Comparison of ENCODE assay signal across 21 cellular contexts in genomic region chrX:79170632-79171031, GRCh38. TPM values are rescaled to one million over a fixed set of nuclear protein-coding genes. Genes with fewer than 3 reads are reported as not detected.
DNase-seq lines count a peak whose midpoint lies in the region; ATAC-seq lines count a peak whose summit lies in the region.
"Had no signal": no experiment of that assay in that cellular context is flagged by ENCODE, and none has a peak within 500 bp of the region (broad histone marks: within the 10 kb centered on the region; RNA-seq: fewer than 3 reads in every experiment).

No MANE protein-coding gene starts in this region.

- H3K4me1 Mint-ChIP-seq in activated CD8-positive, alpha-beta memory T cell treated with anti-CD3 and anti-CD28 coated beads, Interleukin-2, amount 10 ng/mL, durations not matched to agents 7 days and 5 days = peaks cover 86% of the 10 kb centered on the region
- H3K4me1 Mint-ChIP-seq in IgD-negative memory B cell = peaks cover 13 to 26% (median 22%) of the 10 kb centered on the region in 3 donors
- peaks cover 73% of the 10 kb centered on the region for H3K4me1 Mint-ChIP-seq in activated naive CD8-positive, alpha-beta T cell treated with anti-CD3 and anti-CD28 coated beads for 36 hours
- peaks cover 21% of the 10 kb centered on the region for H3K4me1 Mint-ChIP-seq in stimulated activated effector memory CD8-positive, alpha-beta T cell treated with anti-CD3 and anti-CD28 coated beads, Interleukin-12 subunit alpha, Interleukin-12 subunit beta, amount 100 ng/mL, for 72 hours

- CTCF ChIA-PET in activated CD8-positive, alpha-beta memory T cell treated with anti-CD3 and anti-CD28 coated beads, Interleukin-2, amount 10 ng/mL, durations not matched to agents 7 days and 5 days (lab: Charles Lee) = interaction anchor here (0.9 to 1.8 kb wide), 4 partner anchors 10 to 86 kb away, joined by 3 to 5 read pairs (median 4); no protein-coding TSS in a partner anchor

- H3K36me3 Mint-ChIP-seq in activated CD8-positive, alpha-beta memory T cell treated with anti-CD3 and anti-CD28 coated beads, Interleukin-2, amount 10 ng/mL, durations not matched to agents 7 days and 5 days = peaks cover 65% of the 10 kb centered on the region
- H3K36me3 Mint-ChIP-seq in IgD-negative memory B cell = peaks cover 10% of the 10 kb centered on the region
- H3K36me3 Mint-ChIP-seq in activated naive CD8-positive, alpha-beta T cell treated with anti-CD3 and anti-CD28 coated beads for 36 hours = peaks cover 59% of the 10 kb centered on the region
- peaks cover 33% of the 10 kb centered on the region for H3K36me3 Mint-ChIP-seq in stimulated activated effector memory CD8-positive, alpha-beta T cell treated with anti-CD3 and anti-CD28 coated beads, Interleukin-12 subunit alpha, Interleukin-12 subunit beta, amount 100 ng/mL, for 72 hours

- H3K4me3 Mint-ChIP-seq in activated CD8-positive, alpha-beta memory T cell treated with anti-CD3 and anti-CD28 coated beads, Interleukin-2, amount 10 ng/mL, durations not matched to agents 7 days and 5 days = no peak overlapping the region
- peak overlapping the region in 2 of 4 donors; percentile 18 to 34 for H3K4me3 Mint-ChIP-seq in IgD-negative memory B cell
- peak overlapping the region; percentile 10 for H3K4me3 Mint-ChIP-seq in activated naive CD8-positive, alpha-beta T cell treated with anti-CD3 and anti-CD28 coated beads for 36 hours
- H3K4me3 Mint-ChIP-seq in stimulated activated effector memory CD8-positive, alpha-beta T cell treated with anti-CD3 and anti-CD28 coated beads, Interleukin-12 subunit alpha, Interleukin-12 subunit beta, amount 100 ng/mL, for 72 hours = peak overlapping the region; percentile 35

- ATAC-seq in activated CD8-positive, alpha-beta memory T cell treated with anti-CD3 and anti-CD28 coated beads, Interleukin-2, amount 10 ng/mL, durations not matched to agents 7 days and 5 days = no peak
- ATAC-seq in stimulated activated effector memory CD8-positive, alpha-beta T cell treated with anti-CD3 and anti-CD28 coated beads, Interleukin-12 subunit alpha, Interleukin-12 subunit beta, amount 100 ng/mL, for 72 hours = no peak
- ATAC-seq: gastroesophageal sphincter, left cardiac atrium had no signal

- H3K27ac Mint-ChIP-seq in activated CD8-positive, alpha-beta memory T cell treated with anti-CD3 and anti-CD28 coated beads, Interleukin-2, amount 10 ng/mL, durations not matched to agents 7 days and 5 days = peak overlapping the region; percentile 73
- H3K27ac Mint-ChIP-seq in IgD-negative memory B cell = peak overlapping the region in 2 of 3 donors; percentile 24 to 30
- peak overlapping the region; percentile 86 for H3K27ac Mint-ChIP-seq in activated naive CD8-positive, alpha-beta T cell treated with anti-CD3 and anti-CD28 coated beads for 36 hours
- H3K27ac Mint-ChIP-seq in stimulated activated effector memory CD8-positive, alpha-beta T cell treated with anti-CD3 and anti-CD28 coated beads, Interleukin-12 subunit alpha, Interleukin-12 subunit beta, amount 100 ng/mL, for 72 hours = peak overlapping the region; percentile 50

- no peaks in the 10 kb centered on the region for H3K9me3 Mint-ChIP-seq in activated CD8-positive, alpha-beta memory T cell treated with anti-CD3 and anti-CD28 coated beads, Interleukin-2, amount 10 ng/mL, durations not matched to agents 7 days and 5 days (ENCODE audit: low read depth)
- no peaks in the 10 kb centered on the region for H3K9me3 Mint-ChIP-seq in IgD-negative memory B cell
- H3K9me3 Mint-ChIP-seq in activated naive CD8-positive, alpha-beta T cell treated with anti-CD3 and anti-CD28 coated beads for 36 hours = peaks cover 3% of the 10 kb centered on the region
- H3K9me3 Mint-ChIP-seq in stimulated activated effector memory CD8-positive, alpha-beta T cell treated with anti-CD3 and anti-CD28 coated beads, Interleukin-12 subunit alpha, Interleukin-12 subunit beta, amount 100 ng/mL, for 72 hours = no peaks in the 10 kb centered on the region

- H3K27me3 Mint-ChIP-seq in activated CD8-positive, alpha-beta memory T cell treated with anti-CD3 and anti-CD28 coated beads, Interleukin-2, amount 10 ng/mL, durations not matched to agents 7 days and 5 days = no peaks in the 10 kb centered on the region
- H3K27me3 Mint-ChIP-seq in IgD-negative memory B cell = no peaks in the 10 kb centered on the region
- H3K27me3 Mint-ChIP-seq in activated naive CD8-positive, alpha-beta T cell treated with anti-CD3 and anti-CD28 coated beads for 36 hours = no peaks in the 10 kb centered on the region

- DNase-seq in activated CD8-positive, alpha-beta memory T cell treated with anti-CD3 and anti-CD28 coated beads, Interleukin-2, amount 10 ng/mL, durations not matched to agents 7 days and 5 days = no peak
- DNase-seq in activated CD8-positive, alpha-beta memory T cell treated with anti-CD3 and anti-CD28 coated beads for 24 hours = no peak
- DNase-seq in activated naive CD8-positive, alpha-beta T cell treated with anti-CD3 and anti-CD28 coated beads for 36 hours = no peak
- no peak for DNase-seq in stimulated activated effector memory CD8-positive, alpha-beta T cell treated with anti-CD3 and anti-CD28 coated beads, Interleukin-12 subunit alpha, Interleukin-12 subunit beta, amount 100 ng/mL, for 72 hours (ENCODE audit: low spot score in 2 of 2)
- DNase-seq in activated effector memory CD4-positive, alpha-beta T cell treated with Interleukin-2 at 50 U/mL for 16 hours = no peak
- DNase-seq in NCI-H2196 treated with DMSO at 0.1 percent for 48 hours (lab: John Stamatoyannopoulos, UW; ENCODE audit: unreplicated experiment) (no peak), DMS153 treated with DMSO at 0.1 percent for 48 hours (lab: John Stamatoyannopoulos, UW; ENCODE audit: unreplicated experiment) (no peak)
- DNase-seq: activated CD4-positive, alpha-beta T cell treated with anti-CD3 and anti-CD28 coated beads for 4 hours; activated T-cell treated with anti-CD3 and anti-CD28 coated beads, Interleukin-2, amount 50 U/mL, for 48 hours; anterior cingulate cortex; central memory CD4-positive, alpha-beta T cell; DND-41; left cardiac atrium; NCI-H1436 treated with DMSO at 0.1 percent for 48 hours; NCI-H2171; stimulated activated CD4-positive, alpha-beta T cell treated with anti-CD3 and anti-CD28 coated beads, Interleukin-4, amount 100 ng/mL, for 24 hours; T-helper 9 cell had no signal

RNA-seq across cellular contexts. Expression of gene GPR174, which starts 26.1 kb away (rescaled TPM):
- total RNA-seq in activated CD8-positive, alpha-beta memory T cell treated with anti-CD3 and anti-CD28 coated beads, Interleukin-2, amount 10 ng/mL, durations not matched to agents 7 days and 5 days = 10 to 100 TPM; 48.0 to 76.9 TPM
- polyA plus RNA-seq in IgD-negative memory B cell = 2.9 TPM
- total RNA-seq in activated naive CD8-positive, alpha-beta T cell treated with anti-CD3 and anti-CD28 coated beads for 36 hours = 10 to 100 TPM; 22.6 to 25.1 TPM
- total RNA-seq: smooth muscle cell had no signal
- polyA plus RNA-seq: AG04450, smooth muscle cell had no signal

Comparison
In these comparisons a context has a peak if more than half of its experiments do, and no peak if none do; other contexts are left out.
1. H3K27ac Mint-ChIP-seq: peak in every context shown above with its lines; median percentile 86 in activated naive CD8-positive, alpha-beta T cell treated with anti-CD3 and anti-CD28 coated beads for 36 hours; 73 in activated CD8-positive, alpha-beta memory T cell treated with anti-CD3 and anti-CD28 coated beads, Interleukin-2, amount 10 ng/mL, durations not matched to agents 7 days and 5 days; 50 in stimulated activated effector memory CD8-positive, alpha-beta T cell treated with anti-CD3 and anti-CD28 coated beads, Interleukin-12 subunit alpha, Interleukin-12 subunit beta, amount 100 ng/mL, for 72 hours; 27 in IgD-negative memory B cell.